Comparison of ENCODE assay signal across 2 cellular contexts in the genomic region with DNA sequence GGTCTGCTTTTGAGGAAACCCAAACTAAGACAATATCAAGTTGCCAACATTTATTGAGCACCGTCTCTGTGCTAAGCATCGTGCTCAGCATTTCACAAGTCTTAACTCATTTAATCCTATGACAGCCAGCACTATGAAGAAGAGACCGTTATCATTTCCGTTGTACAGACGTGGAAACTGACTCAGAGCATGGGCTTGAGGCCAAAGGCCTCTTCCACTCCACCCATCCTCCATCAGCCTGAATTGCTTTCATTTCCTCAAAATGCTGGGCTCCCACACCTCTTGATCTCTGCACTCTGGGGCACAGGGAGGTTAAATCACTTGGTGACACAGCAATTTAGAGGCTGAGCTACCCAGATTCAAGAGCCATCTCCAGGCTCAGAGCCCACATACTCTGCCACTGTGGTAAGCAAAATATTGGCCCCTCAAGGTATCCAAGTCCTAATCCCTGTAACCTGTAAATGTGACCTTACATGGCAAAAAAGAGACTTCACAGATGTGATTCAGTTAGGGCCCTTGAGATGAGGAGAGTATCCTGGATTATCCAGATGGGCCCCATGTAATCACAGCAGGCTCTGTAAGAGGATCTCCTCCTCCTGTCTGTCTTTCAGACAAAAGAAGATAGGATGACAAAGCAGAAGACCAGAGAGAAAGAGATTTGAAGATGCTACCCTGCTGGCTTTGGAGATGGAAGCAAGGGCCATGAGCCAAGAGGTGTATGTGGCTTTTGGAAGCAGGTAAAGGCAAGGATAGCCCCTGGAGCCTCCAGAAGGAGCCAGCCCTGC.
TF ChIP-seq lines count a peak whose summit lies in the region.

No MANE protein-coding gene starts in this region.

TF ChIP-seq in H1, 55 proteins besides CTCF, POLR2A, EP300 and RAD21 (continued from another document):
- no peak for TF ChIP-seq USF2 (IDR thresholded peaks at IDR 0.05; ENCODE audit: low read length)
- TF ChIP-seq SRF (IDR thresholded peaks at IDR 0.05; ENCODE audit: low read depth, low read length) = no peak

TF ChIP-seq in WTC11, 78 proteins besides CTCF, POLR2A, EP300 and RAD21 (continued from another document):
- TF ChIP-seq ZSCAN18 (CRISPR knock-in tag; IDR thresholded peaks at IDR 0.05) (no peak), FOXK1 (CRISPR knock-in tag; IDR thresholded peaks at IDR 0.05) (no peak), ZNF396 (CRISPR knock-in tag; IDR thresholded peaks at IDR 0.05; ENCODE audit: borderline replicate concordance) (no peak), TEAD4 (CRISPR knock-in tag; IDR thresholded peaks at IDR 0.05) (no peak), IRF2 (CRISPR knock-in tag; IDR thresholded peaks at IDR 0.05; ENCODE audit: borderline replicate concordance, low read depth) (no peak), NR2C2 (CRISPR knock-in tag; IDR thresholded peaks at IDR 0.05) (no peak), RELA (CRISPR knock-in tag; IDR thresholded peaks at IDR 0.05; ENCODE audit: borderline replicate concordance) (no peak)
- TF ChIP-seq, protein P1, sequence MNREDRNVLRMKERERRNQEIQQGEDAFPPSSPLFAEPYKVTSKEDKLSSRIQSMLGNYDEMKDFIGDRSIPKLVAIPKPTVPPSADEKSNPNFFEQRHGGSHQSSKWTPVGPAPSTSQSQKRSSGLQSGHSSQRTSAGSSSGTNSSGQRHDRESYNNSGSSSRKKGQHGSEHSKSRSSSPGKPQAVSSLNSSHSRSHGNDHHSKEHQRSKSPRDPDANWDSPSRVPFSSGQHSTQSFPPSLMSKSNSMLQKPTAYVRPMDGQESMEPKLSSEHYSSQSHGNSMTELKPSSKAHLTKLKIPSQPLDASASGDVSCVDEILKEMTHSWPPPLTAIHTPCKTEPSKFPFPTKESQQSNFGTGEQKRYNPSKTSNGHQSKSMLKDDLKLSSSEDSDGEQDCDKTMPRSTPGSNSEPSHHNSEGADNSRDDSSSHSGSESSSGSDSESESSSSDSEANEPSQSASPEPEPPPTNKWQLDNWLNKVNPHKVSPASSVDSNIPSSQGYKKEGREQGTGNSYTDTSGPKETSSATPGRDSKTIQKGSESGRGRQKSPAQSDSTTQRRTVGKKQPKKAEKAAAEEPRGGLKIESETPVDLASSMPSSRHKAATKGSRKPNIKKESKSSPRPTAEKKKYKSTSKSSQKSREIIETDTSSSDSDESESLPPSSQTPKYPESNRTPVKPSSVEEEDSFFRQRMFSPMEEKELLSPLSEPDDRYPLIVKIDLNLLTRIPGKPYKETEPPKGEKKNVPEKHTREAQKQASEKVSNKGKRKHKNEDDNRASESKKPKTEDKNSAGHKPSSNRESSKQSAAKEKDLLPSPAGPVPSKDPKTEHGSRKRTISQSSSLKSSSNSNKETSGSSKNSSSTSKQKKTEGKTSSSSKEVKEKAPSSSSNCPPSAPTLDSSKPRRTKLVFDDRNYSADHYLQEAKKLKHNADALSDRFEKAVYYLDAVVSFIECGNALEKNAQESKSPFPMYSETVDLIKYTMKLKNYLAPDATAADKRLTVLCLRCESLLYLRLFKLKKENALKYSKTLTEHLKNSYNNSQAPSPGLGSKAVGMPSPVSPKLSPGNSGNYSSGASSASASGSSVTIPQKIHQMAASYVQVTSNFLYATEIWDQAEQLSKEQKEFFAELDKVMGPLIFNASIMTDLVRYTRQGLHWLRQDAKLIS (CRISPR knock-in tag; IDR thresholded peaks at IDR 0.05; ENCODE audit: borderline replicate concordance) = no peak
- TF ChIP-seq, protein P2, sequence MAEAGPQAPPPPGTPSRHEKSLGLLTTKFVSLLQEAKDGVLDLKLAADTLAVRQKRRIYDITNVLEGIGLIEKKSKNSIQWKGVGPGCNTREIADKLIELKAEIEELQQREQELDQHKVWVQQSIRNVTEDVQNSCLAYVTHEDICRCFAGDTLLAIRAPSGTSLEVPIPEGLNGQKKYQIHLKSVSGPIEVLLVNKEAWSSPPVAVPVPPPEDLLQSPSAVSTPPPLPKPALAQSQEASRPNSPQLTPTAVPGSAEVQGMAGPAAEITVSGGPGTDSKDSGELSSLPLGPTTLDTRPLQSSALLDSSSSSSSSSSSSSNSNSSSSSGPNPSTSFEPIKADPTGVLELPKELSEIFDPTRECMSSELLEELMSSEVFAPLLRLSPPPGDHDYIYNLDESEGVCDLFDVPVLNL (CRISPR knock-in tag; IDR thresholded peaks at IDR 0.05; ENCODE audit: borderline replicate concordance, low read depth) = no peak
